ENCODE assay signal across 8 cellular contexts in genomic region chr15:78457101-78457500, GRCh38. TPM values are rescaled to one million over a fixed set of nuclear protein-coding genes. Genes with fewer than 3 reads are reported as not detected.
DNase-seq lines count a peak whose midpoint lies in the region; ATAC-seq and TF ChIP-seq lines count a peak whose summit lies in the region.

No MANE protein-coding gene starts in this region.

- H3K36me3 ChIP-seq in heart left ventricle (peaks cover 0 to 9% (median 0%) of the 10 kb centered on the region in 9 donors), thyroid gland (no peaks in the 10 kb centered on the region)

- no peaks in the 10 kb centered on the region for H3K27me3 Mint-ChIP-seq in activated T-cell treated with anti-CD3 and anti-CD28 coated beads, Interleukin-2, amount 50 U/mL, for 72 hours (ENCODE audit: low read depth)
- H3K27me3 Mint-ChIP-seq in T-helper 17 cell = no peaks in the 10 kb centered on the region
- H3K27me3 Mint-ChIP-seq in activated CD4-positive, alpha-beta T cell treated with anti-CD3 and anti-CD28 coated beads, Interleukin-2, amount 10 ng/mL, durations not matched to agents 24 days and 14 days = no peaks in the 10 kb centered on the region

- no peaks in the 10 kb centered on the region for H3K27me3 ChIP-seq in heart left ventricle
- H3K27me3 ChIP-seq in thyroid gland = no peaks in the 10 kb centered on the region

- no peak for ATAC-seq in activated T-cell treated with anti-CD3 and anti-CD28 coated beads, Interleukin-2, amount 50 U/mL, for 72 hours (replicated peaks in 1 of 2)
- ATAC-seq in T-helper 17 cell = no peak
- ATAC-seq in heart left ventricle = peak in 2 of 4 donors; percentile 12 to 44
- no peak for ATAC-seq in GM21619 (IDR thresholded peaks at IDR 0.05; ENCODE audit: unreplicated experiment)

- H3K27ac ChIP-seq in heart left ventricle (peak overlapping the region in 9 of 12 donors; percentile 2 to 84 (median 49)), thyroid gland (peak overlapping the region in 2 of 3 donors; percentile 61 to 79)

- no peaks in the 10 kb centered on the region for H3K9me3 Mint-ChIP-seq in activated T-cell treated with anti-CD3 and anti-CD28 coated beads, Interleukin-2, amount 50 U/mL, for 72 hours
- H3K9me3 Mint-ChIP-seq in activated CD4-positive, alpha-beta T cell treated with anti-CD3 and anti-CD28 coated beads, Interleukin-2, amount 10 ng/mL, durations not matched to agents 24 days and 14 days = no peaks in the 10 kb centered on the region

- H3K9me3 ChIP-seq in T-helper 17 cell (ENCODE audit: control insufficient read depth, low read length, poor library complexity, severe bottlenecking) = no peaks in the 10 kb centered on the region
- H3K9me3 ChIP-seq in heart left ventricle = no peaks in the 10 kb centered on the region
- no peaks in the 10 kb centered on the region for H3K9me3 ChIP-seq in thyroid gland

- intact Hi-C loops in heart left ventricle (cut with DNase I) = loop anchor here in 1 of 10 donors (2.0 kb wide), 1 partner anchor 18 kb away; the partner anchor contains the start of gene IREB2
- intact Hi-C loops in thyroid gland (cut with DNase I) = no loop called here
- intact Hi-C loops in activated CD4-positive, alpha-beta T cell treated with anti-CD3 and anti-CD28 coated beads, Interleukin-2, amount 10 ng/mL, durations not matched to agents 24 days and 14 days (cut with micrococcal nuclease) = no loop called here

- peaks cover 0 to 15% of the 10 kb centered on the region in 2 donors for H3K36me3 Mint-ChIP-seq in activated T-cell treated with anti-CD3 and anti-CD28 coated beads, Interleukin-2, amount 50 U/mL, for 72 hours (ENCODE audit: insufficient read depth in 2 of 2)
- no peaks in the 10 kb centered on the region for H3K36me3 Mint-ChIP-seq in T-helper 17 cell (ENCODE audit: low read depth)
- H3K36me3 Mint-ChIP-seq in activated CD4-positive, alpha-beta T cell treated with anti-CD3 and anti-CD28 coated beads, Interleukin-2, amount 10 ng/mL, durations not matched to agents 24 days and 14 days (ENCODE audit: low read depth) = peaks cover 7% of the 10 kb centered on the region

- peak overlapping the region; percentile 17 for H3K27ac Mint-ChIP-seq in activated T-cell treated with anti-CD3 and anti-CD28 coated beads, Interleukin-2, amount 50 U/mL, for 72 hours
- peak overlapping the region; percentile 74 for H3K27ac Mint-ChIP-seq in T-helper 17 cell
- no peak overlapping the region for H3K27ac Mint-ChIP-seq in activated CD4-positive, alpha-beta T cell treated with anti-CD3 and anti-CD28 coated beads, Interleukin-2, amount 10 ng/mL, durations not matched to agents 24 days and 14 days

- H3K4me1 ChIP-seq in heart left ventricle (peaks cover 0 to 80% (median 58%) of the 10 kb centered on the region in 12 donors), thyroid gland (peaks cover 56 to 65% of the 10 kb centered on the region in 2 donors)

- no peak for TF ChIP-seq POLR2A in heart left ventricle (IDR thresholded peaks at IDR 0.05)
- TF ChIP-seq POLR2A in thyroid gland (IDR thresholded peaks at IDR 0.05) = no peak

- 0 to 2% (median 2%) methylated on average over 1 of the region's 1 CpG for WGBS in heart left ventricle, 4 donors
- 5 to 21% methylated on average over 1 of the region's 1 CpG for WGBS in thyroid gland, 2 donors

- TF ChIP-seq CTCF in heart left ventricle (IDR thresholded peaks at IDR 0.05) (no peak), thyroid gland (IDR thresholded peaks at IDR 0.05) (no peak)

- H3K4me3 Mint-ChIP-seq in activated T-cell treated with anti-CD3 and anti-CD28 coated beads, Interleukin-2, amount 50 U/mL, for 72 hours = peak overlapping the region in 1 of 2 donors; percentile 7
- peak overlapping the region; percentile 45 for H3K4me3 Mint-ChIP-seq in T-helper 17 cell
- H3K4me3 Mint-ChIP-seq in activated CD4-positive, alpha-beta T cell treated with anti-CD3 and anti-CD28 coated beads, Interleukin-2, amount 10 ng/mL, durations not matched to agents 24 days and 14 days = no peak overlapping the region

- peaks cover 75% of the 10 kb centered on the region for H3K4me1 Mint-ChIP-seq in activated T-cell treated with anti-CD3 and anti-CD28 coated beads, Interleukin-2, amount 50 U/mL, for 72 hours (ENCODE audit: low read depth)
- peaks cover 55% of the 10 kb centered on the region for H3K4me1 Mint-ChIP-seq in T-helper 17 cell
- H3K4me1 Mint-ChIP-seq in activated CD4-positive, alpha-beta T cell treated with anti-CD3 and anti-CD28 coated beads, Interleukin-2, amount 10 ng/mL, durations not matched to agents 24 days and 14 days = peaks cover 53% of the 10 kb centered on the region

- no peak for DNase-seq in activated T-cell treated with anti-CD3 and anti-CD28 coated beads, Interleukin-2, amount 50 U/mL, for 72 hours
- DNase-seq in activated T-cell treated with anti-CD3 and anti-CD28 coated beads for 4 hours (no peak), T-helper 17 cell (no peak), heart left ventricle (no peak), thyroid gland (no peak)
- DNase-seq in activated CD4-positive, alpha-beta T cell treated with anti-CD3 and anti-CD28 coated beads, Interleukin-2, amount 10 ng/mL, durations not matched to agents 24 days and 14 days = no peak
- no peak for DNase-seq in effector CD8-positive, alpha-beta T cell (lab: John Stamatoyannopoulos, UW)

- H3K4me3 ChIP-seq in heart left ventricle (peak overlapping the region in 1 of 12 donors; percentile 11), thyroid gland (replicated peaks in 1 of 3) (no peak overlapping the region)

RNA-seq across cellular contexts. Expression of gene IREB2, which starts 19.1 kb away (rescaled TPM):
- total RNA-seq in activated T-cell treated with anti-CD3 and anti-CD28 coated beads, Interleukin-2, amount 50 U/mL, for 72 hours = 10 to 100 TPM; 64.1 to 72.2 TPM
- total RNA-seq in T-helper 17 cell = 10 to 100 TPM; 51.9 to 56.3 TPM
- 10 to 100 TPM; 12.9 to 50.0 (median 30.0) TPM for total RNA-seq in heart left ventricle
- 10 to 100 TPM in 1 of 2 donors, 1 to 10 TPM in 1; 6.3 to 13.3 TPM for polyA plus RNA-seq in heart left ventricle
- total RNA-seq in thyroid gland = 10 to 100 TPM; 40.7 to 71.5 (median 51.0) TPM
- total RNA-seq in activated CD4-positive, alpha-beta T cell treated with anti-CD3 and anti-CD28 coated beads, Interleukin-2, amount 10 ng/mL, durations not matched to agents 24 days and 14 days = 89.1 and 89.4 TPM in 2 replicates

RNA-seq across cellular contexts. Expression of gene HYKK, which starts 50.3 kb away (rescaled TPM):
- total RNA-seq in activated T-cell treated with anti-CD3 and anti-CD28 coated beads, Interleukin-2, amount 50 U/mL, for 72 hours = 1 to 10 TPM; 2.8 to 2.9 TPM
- total RNA-seq in T-helper 17 cell (1 to 10 TPM; 1.1 to 2.0 TPM), heart left ventricle (1 to 10 TPM; 4.1 to 8.7 (median 6.8) TPM), thyroid gland (10 to 100 TPM in 1 of 4 donors, 1 to 10 TPM in 3; 7.0 to 15.0 (median 9.1) TPM)
- 1 to 10 TPM; 2.6 to 3.3 TPM for polyA plus RNA-seq in heart left ventricle
- total RNA-seq in activated CD4-positive, alpha-beta T cell treated with anti-CD3 and anti-CD28 coated beads, Interleukin-2, amount 10 ng/mL, durations not matched to agents 24 days and 14 days = 0.90 and 1.6 TPM in 2 replicates
